1 cellular context compared by ENCODE assay signal in the genomic region with DNA sequence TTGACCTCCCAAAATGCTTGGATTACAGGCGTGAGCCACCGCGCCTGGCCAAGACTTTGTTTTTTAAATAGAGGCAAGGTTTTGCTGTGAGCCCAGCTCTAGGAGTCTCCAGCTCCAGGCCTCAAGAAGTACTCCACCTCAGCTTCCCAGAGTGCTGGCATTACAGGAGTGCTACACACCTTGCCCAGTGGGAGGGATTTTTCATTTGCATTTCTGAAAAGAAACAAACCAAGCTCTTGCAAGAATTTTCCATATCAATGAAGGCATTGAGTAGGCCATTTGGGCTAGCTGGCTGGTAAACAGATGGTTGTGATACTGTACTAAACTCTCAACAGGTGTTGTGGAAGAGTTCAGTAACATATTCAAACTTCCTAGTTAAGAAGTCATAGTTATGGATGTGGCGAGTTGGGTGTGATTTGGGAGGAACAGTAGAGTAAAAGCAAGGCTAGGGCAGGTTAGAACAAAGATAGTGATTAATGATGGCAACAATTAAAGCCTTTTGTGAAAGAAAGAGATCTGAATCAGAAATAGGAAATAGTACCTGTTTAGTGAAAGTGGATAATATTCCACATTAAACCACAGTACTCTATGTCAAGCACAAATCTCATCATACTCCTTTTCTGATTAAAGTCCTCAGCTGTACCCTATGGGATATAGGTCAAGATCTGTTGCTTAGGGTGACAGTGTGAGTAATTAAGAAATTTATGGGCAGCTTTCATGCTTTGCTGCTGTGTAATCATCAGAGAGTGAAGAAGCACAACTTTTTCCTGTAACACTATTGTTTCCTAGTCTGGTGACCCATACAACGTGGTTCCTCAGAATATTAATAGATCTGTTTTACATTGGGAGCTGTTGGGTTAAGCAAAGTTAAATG.
A peak's percentile ranks its signal among the peaks of the same experiment; 100 is the strongest.
TF ChIP-seq lines count a peak whose summit lies in the region.

No MANE protein-coding gene starts in this region.

TF ChIP-seq in WTC11, 78 proteins besides CTCF, POLR2A, EP300 and RAD21 (continued from another document):
- no peak for TF ChIP-seq ARID4B (CRISPR knock-in tag; IDR thresholded peaks at IDR 0.05; ENCODE audit: borderline replicate concordance)
- 0 out of 2 replicates have a peak, but pooled peaks have one; percentile 49 for TF ChIP-seq ZBTB43 (CRISPR knock-in tag; IDR thresholded peaks at IDR 0.05)
- peak; percentile 82 for TF ChIP-seq FOXK1 (CRISPR knock-in tag; IDR thresholded peaks at IDR 0.05)
- TF ChIP-seq RORB (CRISPR knock-in tag; IDR thresholded peaks at IDR 0.05) = no peak
- TF ChIP-seq TEAD1 (CRISPR knock-in tag; IDR thresholded peaks at IDR 0.05) = peak; percentile 69; the same call in 1 of the 2 replicates
- TF ChIP-seq ZNF423 (CRISPR knock-in tag; IDR thresholded peaks at IDR 0.05) = peak; percentile 38; the same call in 1 of the 2 replicates
- no peak for TF ChIP-seq ZBTB21 (CRISPR knock-in tag; IDR thresholded peaks at IDR 0.05; ENCODE audit: borderline replicate concordance)
- peak; percentile 26; the same call in 1 of the 2 replicates for TF ChIP-seq PRDM15 (CRISPR knock-in tag; IDR thresholded peaks at IDR 0.05)
- peak; percentile 32; the same call in 1 of the 2 replicates for TF ChIP-seq CREM (CRISPR knock-in tag; IDR thresholded peaks at IDR 0.05)
- TF ChIP-seq RELA (CRISPR knock-in tag; IDR thresholded peaks at IDR 0.05; ENCODE audit: borderline replicate concordance) = no peak
- TF ChIP-seq, protein P1, sequence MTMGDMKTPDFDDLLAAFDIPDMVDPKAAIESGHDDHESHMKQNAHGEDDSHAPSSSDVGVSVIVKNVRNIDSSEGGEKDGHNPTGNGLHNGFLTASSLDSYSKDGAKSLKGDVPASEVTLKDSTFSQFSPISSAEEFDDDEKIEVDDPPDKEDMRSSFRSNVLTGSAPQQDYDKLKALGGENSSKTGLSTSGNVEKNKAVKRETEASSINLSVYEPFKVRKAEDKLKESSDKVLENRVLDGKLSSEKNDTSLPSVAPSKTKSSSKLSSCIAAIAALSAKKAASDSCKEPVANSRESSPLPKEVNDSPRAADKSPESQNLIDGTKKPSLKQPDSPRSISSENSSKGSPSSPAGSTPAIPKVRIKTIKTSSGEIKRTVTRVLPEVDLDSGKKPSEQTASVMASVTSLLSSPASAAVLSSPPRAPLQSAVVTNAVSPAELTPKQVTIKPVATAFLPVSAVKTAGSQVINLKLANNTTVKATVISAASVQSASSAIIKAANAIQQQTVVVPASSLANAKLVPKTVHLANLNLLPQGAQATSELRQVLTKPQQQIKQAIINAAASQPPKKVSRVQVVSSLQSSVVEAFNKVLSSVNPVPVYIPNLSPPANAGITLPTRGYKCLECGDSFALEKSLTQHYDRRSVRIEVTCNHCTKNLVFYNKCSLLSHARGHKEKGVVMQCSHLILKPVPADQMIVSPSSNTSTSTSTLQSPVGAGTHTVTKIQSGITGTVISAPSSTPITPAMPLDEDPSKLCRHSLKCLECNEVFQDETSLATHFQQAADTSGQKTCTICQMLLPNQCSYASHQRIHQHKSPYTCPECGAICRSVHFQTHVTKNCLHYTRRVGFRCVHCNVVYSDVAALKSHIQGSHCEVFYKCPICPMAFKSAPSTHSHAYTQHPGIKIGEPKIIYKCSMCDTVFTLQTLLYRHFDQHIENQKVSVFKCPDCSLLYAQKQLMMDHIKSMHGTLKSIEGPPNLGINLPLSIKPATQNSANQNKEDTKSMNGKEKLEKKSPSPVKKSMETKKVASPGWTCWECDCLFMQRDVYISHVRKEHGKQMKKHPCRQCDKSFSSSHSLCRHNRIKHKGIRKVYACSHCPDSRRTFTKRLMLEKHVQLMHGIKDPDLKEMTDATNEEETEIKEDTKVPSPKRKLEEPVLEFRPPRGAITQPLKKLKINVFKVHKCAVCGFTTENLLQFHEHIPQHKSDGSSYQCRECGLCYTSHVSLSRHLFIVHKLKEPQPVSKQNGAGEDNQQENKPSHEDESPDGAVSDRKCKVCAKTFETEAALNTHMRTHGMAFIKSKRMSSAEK (CRISPR knock-in tag; IDR thresholded peaks at IDR 0.05; ENCODE audit: borderline replicate concordance) = 0 out of 2 replicates have a peak, but pooled peaks have one; percentile 12
- 0 out of 2 replicates have a peak, but pooled peaks have one; percentile 43 for TF ChIP-seq FOXJ3 (CRISPR knock-in tag; IDR thresholded peaks at IDR 0.05; ENCODE audit: borderline replicate concordance)
- TF ChIP-seq SP1 (CRISPR knock-in tag; conservative IDR thresholded peaks at IDR 0.05) = peak; percentile 52; the same call in 1 of the 2 replicates
